ENCODE assay signal across 1 cellular context in the genomic region with DNA sequence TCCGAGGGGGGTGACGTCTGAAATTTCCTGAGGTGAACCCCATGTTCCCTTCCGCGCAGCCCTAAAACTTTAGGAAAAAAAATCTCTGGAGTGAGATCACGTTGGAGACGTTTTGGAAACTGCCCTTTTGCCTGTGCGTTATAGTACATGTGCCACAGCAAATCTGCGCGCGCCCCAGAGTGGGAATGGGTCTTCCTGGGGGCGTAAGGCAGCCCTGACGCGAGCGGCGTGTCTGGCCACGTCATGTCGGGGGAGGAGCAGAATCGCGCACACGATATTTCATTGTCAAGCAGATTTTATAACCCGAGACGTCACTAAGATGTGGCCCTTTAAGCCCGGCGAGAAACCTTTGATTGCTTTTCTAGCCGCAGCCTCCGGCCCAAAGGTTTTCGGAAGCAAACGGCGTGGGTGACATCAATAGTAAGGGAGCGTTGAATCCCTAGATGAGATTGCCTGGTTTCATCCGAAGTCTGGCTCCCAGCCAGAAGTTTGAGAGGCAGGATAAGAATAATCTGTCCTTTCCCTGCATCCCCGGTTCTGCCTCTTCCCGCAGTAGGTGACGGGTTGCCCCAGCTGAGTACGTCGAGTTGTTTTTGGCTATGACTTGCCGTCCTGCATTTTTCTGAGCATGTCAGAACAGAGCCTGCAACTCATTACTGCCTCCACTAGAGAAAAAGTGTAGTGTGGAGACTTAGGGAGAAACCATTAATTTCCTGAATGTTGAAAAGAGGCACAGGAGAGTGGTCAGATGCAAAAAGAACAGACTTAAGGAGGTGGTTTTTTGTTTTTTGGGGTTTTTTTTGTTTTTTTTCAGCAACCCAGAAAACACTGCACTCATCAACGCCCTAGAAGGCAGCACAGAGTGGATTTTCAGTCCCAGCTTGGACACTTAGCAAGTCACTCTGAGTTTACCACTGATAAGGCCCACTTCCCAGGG.
TF ChIP-seq lines count a peak whose summit lies in the region.

No MANE protein-coding gene starts in this region.

TF ChIP-seq in K562, 482 proteins besides CTCF, POLR2A, EP300 and RAD21 (continued from another document and continues in another):
- TF ChIP-seq, protein P1, sequence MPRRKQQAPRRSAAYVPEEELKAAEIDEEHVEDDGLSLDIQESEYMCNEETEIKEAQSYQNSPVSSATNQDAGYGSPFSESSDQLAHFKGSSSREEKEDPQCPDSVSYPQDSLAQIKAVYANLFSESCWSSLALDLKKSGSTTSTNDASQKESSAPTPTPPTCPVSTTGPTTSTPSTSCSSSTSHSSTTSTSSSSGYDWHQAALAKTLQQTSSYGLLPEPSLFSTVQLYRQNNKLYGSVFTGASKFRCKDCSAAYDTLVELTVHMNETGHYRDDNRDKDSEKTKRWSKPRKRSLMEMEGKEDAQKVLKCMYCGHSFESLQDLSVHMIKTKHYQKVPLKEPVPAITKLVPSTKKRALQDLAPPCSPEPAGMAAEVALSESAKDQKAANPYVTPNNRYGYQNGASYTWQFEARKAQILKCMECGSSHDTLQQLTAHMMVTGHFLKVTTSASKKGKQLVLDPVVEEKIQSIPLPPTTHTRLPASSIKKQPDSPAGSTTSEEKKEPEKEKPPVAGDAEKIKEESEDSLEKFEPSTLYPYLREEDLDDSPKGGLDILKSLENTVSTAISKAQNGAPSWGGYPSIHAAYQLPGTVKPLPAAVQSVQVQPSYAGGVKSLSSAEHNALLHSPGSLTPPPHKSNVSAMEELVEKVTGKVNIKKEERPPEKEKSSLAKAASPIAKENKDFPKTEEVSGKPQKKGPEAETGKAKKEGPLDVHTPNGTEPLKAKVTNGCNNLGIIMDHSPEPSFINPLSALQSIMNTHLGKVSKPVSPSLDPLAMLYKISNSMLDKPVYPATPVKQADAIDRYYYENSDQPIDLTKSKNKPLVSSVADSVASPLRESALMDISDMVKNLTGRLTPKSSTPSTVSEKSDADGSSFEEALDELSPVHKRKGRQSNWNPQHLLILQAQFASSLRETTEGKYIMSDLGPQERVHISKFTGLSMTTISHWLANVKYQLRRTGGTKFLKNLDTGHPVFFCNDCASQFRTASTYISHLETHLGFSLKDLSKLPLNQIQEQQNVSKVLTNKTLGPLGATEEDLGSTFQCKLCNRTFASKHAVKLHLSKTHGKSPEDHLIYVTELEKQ (CRISPR knock-in tag; IDR thresholded peaks at IDR 0.05), result no peak
- TF ChIP-seq PRMT5 (CRISPR knock-in tag; IDR thresholded peaks at IDR 0.05) (no peak), POLR2G (IDR thresholded peaks at IDR 0.05; ENCODE audit: low read depth, low read length) (no peak), ZNF384 (IDR thresholded peaks at IDR 0.05; ENCODE audit: low read depth, low read length) (no peak), MTA1 (IDR thresholded peaks at IDR 0.05; ENCODE audit: borderline replicate concordance) (peak; percentile 51; the same call in 1 of the 2 replicates), ZNF668 (CRISPR knock-in tag; IDR thresholded peaks at IDR 0.05) (no peak), FOXA3 (CRISPR knock-in tag; conservative IDR thresholded peaks at IDR 0.05 in 1 of 2, IDR thresholded peaks at IDR 0.05 in 1 of 2) (no peak), ARID1B (IDR thresholded peaks at IDR 0.05) (peak; percentile 70), MEIS2 (IDR thresholded peaks at IDR 0.05; ENCODE audit: partially characterized antibody) (peak; percentile 86), TBL1XR1 (IDR thresholded peaks at IDR 0.05; ENCODE audit: low read length in 2 of 2) (no peak), MTF1 (CRISPR knock-in tag; IDR thresholded peaks at IDR 0.05; ENCODE audit: borderline replicate concordance) (no peak), NCOA6 (IDR thresholded peaks at IDR 0.05) (peak; percentile 79), SMARCB1 (IDR thresholded peaks at IDR 0.05; ENCODE audit: insufficient read length, low read depth) (no peak), DIDO1 (tag; IDR thresholded peaks at IDR 0.05; ENCODE audit: low read depth) (no peak; the same call in 1 of the 2 replicates), SIRT6 (IDR thresholded peaks at IDR 0.05; ENCODE audit: low read depth, low read length) (no peak), NR2C1 (IDR thresholded peaks at IDR 0.05) (no peak), NR2C1 (tag; IDR thresholded peaks at IDR 0.05) (no peak), MXD1 (CRISPR knock-in tag; IDR thresholded peaks at IDR 0.05; ENCODE audit: borderline replicate concordance, poor library complexity, severe bottlenecking) (no peak), ZNF717 (CRISPR knock-in tag; IDR thresholded peaks at IDR 0.05) (no peak), ZC3H8 (IDR thresholded peaks at IDR 0.05) (no peak), PKNOX1 (IDR thresholded peaks at IDR 0.05) (peak; percentile 93), HMGXB4 (CRISPR knock-in tag; IDR thresholded peaks at IDR 0.05) (no peak; the same call in 1 of the 2 replicates), HDAC8 (tag; IDR thresholded peaks at IDR 0.05) (no peak), BCLAF1 (IDR thresholded peaks at IDR 0.05; ENCODE audit: borderline replicate concordance in 1 of 2, control insufficient read depth in 1 of 2, low read depth in 2 of 2, low read length in 1 of 2) (peak in 1 of 2 experiments; percentile 97; a peak in 2 of 4 replicates), SMARCA4 (IDR thresholded peaks at IDR 0.05) (peak; percentile 47; the same call in 1 of the 2 replicates), CBX3 (IDR thresholded peaks at IDR 0.05; ENCODE audit: borderline replicate concordance in 1 of 2, low read length in 2 of 2) (no peak), SMARCE1 (IDR thresholded peaks at IDR 0.05) (peak; percentile 67), ZNF143 (CRISPR knock-in tag; IDR thresholded peaks at IDR 0.05) (no peak), DLX4 (CRISPR knock-in tag; IDR thresholded peaks at IDR 0.05) (no peak)
- TF ChIP-seq, protein P2, sequence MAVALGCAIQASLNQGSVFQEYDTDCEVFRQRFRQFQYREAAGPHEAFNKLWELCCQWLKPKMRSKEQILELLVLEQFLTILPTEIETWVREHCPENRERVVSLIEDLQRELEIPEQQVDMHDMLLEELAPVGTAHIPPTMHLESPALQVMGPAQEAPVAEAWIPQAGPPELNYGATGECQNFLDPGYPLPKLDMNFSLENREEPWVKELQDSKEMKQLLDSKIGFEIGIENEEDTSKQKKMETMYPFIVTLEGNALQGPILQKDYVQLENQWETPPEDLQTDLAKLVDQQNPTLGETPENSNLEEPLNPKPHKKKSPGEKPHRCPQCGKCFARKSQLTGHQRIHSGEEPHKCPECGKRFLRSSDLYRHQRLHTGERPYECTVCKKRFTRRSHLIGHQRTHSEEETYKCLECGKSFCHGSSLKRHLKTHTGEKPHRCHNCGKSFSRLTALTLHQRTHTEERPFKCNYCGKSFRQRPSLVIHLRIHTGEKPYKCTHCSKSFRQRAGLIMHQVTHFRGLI (CRISPR knock-in tag; IDR thresholded peaks at IDR 0.05), result no peak
- TF ChIP-seq, protein P3, sequence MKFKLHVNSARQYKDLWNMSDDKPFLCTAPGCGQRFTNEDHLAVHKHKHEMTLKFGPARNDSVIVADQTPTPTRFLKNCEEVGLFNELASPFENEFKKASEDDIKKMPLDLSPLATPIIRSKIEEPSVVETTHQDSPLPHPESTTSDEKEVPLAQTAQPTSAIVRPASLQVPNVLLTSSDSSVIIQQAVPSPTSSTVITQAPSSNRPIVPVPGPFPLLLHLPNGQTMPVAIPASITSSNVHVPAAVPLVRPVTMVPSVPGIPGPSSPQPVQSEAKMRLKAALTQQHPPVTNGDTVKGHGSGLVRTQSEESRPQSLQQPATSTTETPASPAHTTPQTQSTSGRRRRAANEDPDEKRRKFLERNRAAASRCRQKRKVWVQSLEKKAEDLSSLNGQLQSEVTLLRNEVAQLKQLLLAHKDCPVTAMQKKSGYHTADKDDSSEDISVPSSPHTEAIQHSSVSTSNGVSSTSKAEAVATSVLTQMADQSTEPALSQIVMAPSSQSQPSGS (CRISPR knock-in tag; IDR thresholded peaks at IDR 0.05), result no peak
- TF ChIP-seq, protein P4, sequence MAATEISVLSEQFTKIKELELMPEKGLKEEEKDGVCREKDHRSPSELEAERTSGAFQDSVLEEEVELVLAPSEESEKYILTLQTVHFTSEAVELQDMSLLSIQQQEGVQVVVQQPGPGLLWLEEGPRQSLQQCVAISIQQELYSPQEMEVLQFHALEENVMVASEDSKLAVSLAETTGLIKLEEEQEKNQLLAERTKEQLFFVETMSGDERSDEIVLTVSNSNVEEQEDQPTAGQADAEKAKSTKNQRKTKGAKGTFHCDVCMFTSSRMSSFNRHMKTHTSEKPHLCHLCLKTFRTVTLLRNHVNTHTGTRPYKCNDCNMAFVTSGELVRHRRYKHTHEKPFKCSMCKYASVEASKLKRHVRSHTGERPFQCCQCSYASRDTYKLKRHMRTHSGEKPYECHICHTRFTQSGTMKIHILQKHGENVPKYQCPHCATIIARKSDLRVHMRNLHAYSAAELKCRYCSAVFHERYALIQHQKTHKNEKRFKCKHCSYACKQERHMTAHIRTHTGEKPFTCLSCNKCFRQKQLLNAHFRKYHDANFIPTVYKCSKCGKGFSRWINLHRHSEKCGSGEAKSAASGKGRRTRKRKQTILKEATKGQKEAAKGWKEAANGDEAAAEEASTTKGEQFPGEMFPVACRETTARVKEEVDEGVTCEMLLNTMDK (IDR thresholded peaks at IDR 0.05; ENCODE audit: borderline replicate concordance, insufficient read depth, low read depth, low read length, poor library complexity, severe bottlenecking), result no peak
- TF ChIP-seq, protein P5, sequence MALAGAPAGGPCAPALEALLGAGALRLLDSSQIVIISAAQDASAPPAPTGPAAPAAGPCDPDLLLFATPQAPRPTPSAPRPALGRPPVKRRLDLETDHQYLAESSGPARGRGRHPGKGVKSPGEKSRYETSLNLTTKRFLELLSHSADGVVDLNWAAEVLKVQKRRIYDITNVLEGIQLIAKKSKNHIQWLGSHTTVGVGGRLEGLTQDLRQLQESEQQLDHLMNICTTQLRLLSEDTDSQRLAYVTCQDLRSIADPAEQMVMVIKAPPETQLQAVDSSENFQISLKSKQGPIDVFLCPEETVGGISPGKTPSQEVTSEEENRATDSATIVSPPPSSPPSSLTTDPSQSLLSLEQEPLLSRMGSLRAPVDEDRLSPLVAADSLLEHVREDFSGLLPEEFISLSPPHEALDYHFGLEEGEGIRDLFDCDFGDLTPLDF (CRISPR knock-in tag; IDR thresholded peaks at IDR 0.05), result no peak; the same call in 1 of the 2 replicates
